ENCODE assay signal across 11 cellular contexts in genomic region chr1:246947255-246947654, GRCh38. TPM values are rescaled to one million over a fixed set of nuclear protein-coding genes. Genes with fewer than 3 reads are reported as not detected.
DNase-seq lines count a peak whose midpoint lies in the region; ATAC-seq and TF ChIP-seq lines count a peak whose summit lies in the region.
"Had no signal": no experiment of that assay in that cellular context is flagged by ENCODE, and none has a peak within 500 bp of the region (broad histone marks: within the 10 kb centered on the region; RNA-seq: fewer than 3 reads in every experiment).

No MANE protein-coding gene starts in this region.

- H3K9me3 Mint-ChIP-seq in endothelial cell (ENCODE audit: unreplicated experiment): no peaks in the 10 kb centered on the region
- H3K9me3 Mint-ChIP-seq: endodermal cell had no signal

- H3K9me3 ChIP-seq in PC-3 (ENCODE audit: low read length) (no peaks in the 10 kb centered on the region), esophagus (ENCODE audit: control insufficient read depth in 2 of 2, insufficient read depth in 1 of 2, low read depth in 1 of 2, low read length in 1 of 2) (no peaks in the 10 kb centered on the region), right lobe of liver (no peaks in the 10 kb centered on the region), stomach smooth muscle (ENCODE audit: control insufficient read depth in 2 of 2, low read length in 2 of 2) (no peaks in the 10 kb centered on the region)
- H3K9me3 ChIP-seq: neutrophil had no signal

- TF ChIP-seq CTCF in PC-3 (conservative IDR thresholded peaks at IDR 0.05; ENCODE audit: low read depth, low read length) (no peak), right lobe of liver (IDR thresholded peaks at IDR 0.05) (no peak), endothelial cell (IDR thresholded peaks at IDR 0.05; ENCODE audit: unreplicated experiment) (no peak)

- H3K27me3 ChIP-seq in PC-3 (ENCODE audit: low read length) (no peaks in the 10 kb centered on the region), esophagus (ENCODE audit: control insufficient read depth in 1 of 2, insufficient read depth in 2 of 2, low read length in 2 of 2) (no peaks in the 10 kb centered on the region), right lobe of liver (no peaks in the 10 kb centered on the region), stomach smooth muscle (ENCODE audit: control insufficient read depth in 1 of 2, insufficient read depth in 2 of 2, low read length in 2 of 2) (no peaks in the 10 kb centered on the region)
- H3K27me3 ChIP-seq: neutrophil had no signal

- H3K79me2 ChIP-seq in PC-3 (ENCODE audit: low read length): no peaks in the 10 kb centered on the region

- POLR2A ChIA-PET in PC-3 (lab: Charles Lee; ENCODE audit: unreplicated experiment): no interaction called here

- no peak overlapping the region for H2AFZ ChIP-seq in PC-3 (ENCODE audit: low read length)

- no peaks in the 10 kb centered on the region for H3F3A ChIP-seq in PC-3 (ENCODE audit: low read length, unreplicated experiment)

- DNase-seq in PC-3 (peak; percentile 20), right lobe of liver (no peak), SHP77 (lab: John Stamatoyannopoulos, UW) (no peak), NCI-H345 (lab: John Stamatoyannopoulos, UW) (no peak), endothelial cell (ENCODE audit: low spot score) (no peak)
- DNase-seq: endodermal cell had no signal

- no TSS peak for BruUV-seq in PC-3 (replicated peaks; lab: Mats Ljungman, UMichigan)

- no peak for TF ChIP-seq POLR2A in right lobe of liver (IDR thresholded peaks at IDR 0.05)

- H3K4me3 ChIP-seq in PC-3 (ENCODE audit: low read length) (no peak overlapping the region), esophagus (ENCODE audit: low read depth in 1 of 2, low read length in 2 of 2) (no peak overlapping the region), right lobe of liver (no peak overlapping the region), stomach smooth muscle (ENCODE audit: low read length in 2 of 2) (no peak overlapping the region)

- H3K4me1 ChIP-seq in PC-3 (ENCODE audit: insufficient read depth, low read length) (no peaks in the 10 kb centered on the region), esophagus (ENCODE audit: control insufficient read depth in 2 of 2, insufficient read depth in 2 of 2, low read length in 1 of 2) (no peaks in the 10 kb centered on the region), right lobe of liver (no peaks in the 10 kb centered on the region), stomach smooth muscle (ENCODE audit: control insufficient read depth, insufficient read depth, low read length) (no peaks in the 10 kb centered on the region)

- H3K9me2 ChIP-seq in PC-3 (replicated peaks; ENCODE audit: low read length): no peaks in the 10 kb centered on the region

- intact Hi-C loops in PC-3 (cut with micrococcal nuclease): no loop called here
- intact Hi-C loops in right lobe of liver (cut with DNase I): no loop called here

- no peak overlapping the region for H3K4me3 Mint-ChIP-seq in endothelial cell (ENCODE audit: unreplicated experiment)
- H3K4me3 Mint-ChIP-seq: endodermal cell; stimulated activated memory B cell treated with anti-CD40 and anti-IgM and Interleukin-4, amounts not matched to agents 10 μg/mL and 1 μg/mL and 100 μg/mL, for 72 hours had no signal

- no peak overlapping the region for H3K27ac Mint-ChIP-seq in endothelial cell (ENCODE audit: unreplicated experiment)
- H3K27ac Mint-ChIP-seq: endodermal cell; stimulated activated memory B cell treated with anti-CD40 and anti-IgM and Interleukin-4, amounts not matched to agents 10 μg/mL and 1 μg/mL and 100 μg/mL, for 72 hours had no signal

- no peaks in the 10 kb centered on the region for H3K36me3 Mint-ChIP-seq in endothelial cell (ENCODE audit: low read depth, unreplicated experiment)
- H3K36me3 Mint-ChIP-seq: stimulated activated memory B cell treated with anti-CD40 and anti-IgM and Interleukin-4, amounts not matched to agents 10 μg/mL and 1 μg/mL and 100 μg/mL, for 72 hours had no signal

- peaks cover 4% of the 10 kb centered on the region for H3K4me1 Mint-ChIP-seq in endothelial cell (ENCODE audit: unreplicated experiment)
- H3K4me1 Mint-ChIP-seq: endodermal cell had no signal

- H3K9ac ChIP-seq in PC-3 (ENCODE audit: low read length): no peak overlapping the region
- no peak overlapping the region for H3K9ac ChIP-seq in stomach smooth muscle (ENCODE audit: low read length in 2 of 2)

- CTCF ChIA-PET in PC-3 (lab: Charles Lee): no interaction called here

- peaks cover 2% of the 10 kb centered on the region for H3K27me3 Mint-ChIP-seq in endothelial cell (ENCODE audit: unreplicated experiment)
- H3K27me3 Mint-ChIP-seq: stimulated activated memory B cell treated with anti-CD40 and anti-IgM and Interleukin-4, amounts not matched to agents 10 μg/mL and 1 μg/mL and 100 μg/mL, for 72 hours had no signal

- H4K20me1 ChIP-seq in PC-3 (ENCODE audit: low read length): no peaks in the 10 kb centered on the region

- no peaks in the 10 kb centered on the region; the same call in 1 of the 2 replicates for H3K36me3 ChIP-seq in PC-3 (ENCODE audit: low read depth, low read length)
- no peaks in the 10 kb centered on the region for H3K36me3 ChIP-seq in esophagus (ENCODE audit: control insufficient read depth in 2 of 2, insufficient read depth in 2 of 2, low read length in 1 of 2)
- no peaks in the 10 kb centered on the region for H3K36me3 ChIP-seq in right lobe of liver
- no peaks in the 10 kb centered on the region for H3K36me3 ChIP-seq in stomach smooth muscle (ENCODE audit: control insufficient read depth in 2 of 2, insufficient read depth in 2 of 2, low read length in 2 of 2)
- H3K36me3 ChIP-seq: neutrophil had no signal

- 80 to 82% methylated on average over 7 of the region's 7 CpGs for WGBS in esophagus, 2 donors
- 64% methylated on average over 5 of the region's 7 CpGs for WGBS in right lobe of liver (ENCODE audit: insufficient coverage, low coverage, low lambda C conversion rate, missing lambda C conversion rate)

- ATAC-seq in PC-3 (no peak; the same call in 1 of the 2 replicates), right lobe of liver (peak; percentile 63 to 90 (median 76)), HG02885 (IDR thresholded peaks at IDR 0.05; ENCODE audit: poor library complexity, unreplicated experiment) (no peak)
- ATAC-seq: stimulated activated memory B cell treated with anti-CD40 and anti-IgM and Interleukin-4, amounts not matched to agents 10 μg/mL and 1 μg/mL and 100 μg/mL, for 72 hours had no signal

- H3K4me2 ChIP-seq in PC-3 (ENCODE audit: low read length): no peak overlapping the region

- no peak overlapping the region for H3K27ac ChIP-seq in PC-3 (ENCODE audit: low read length)
- H3K27ac ChIP-seq in esophagus (ENCODE audit: low read depth in 2 of 2, low read length in 1 of 2): peak overlapping the region; percentile 26 to 54
- H3K27ac ChIP-seq in right lobe of liver: no peak overlapping the region
- peak overlapping the region; percentile 46 for H3K27ac ChIP-seq in stomach smooth muscle (ENCODE audit: low read length)
- H3K27ac ChIP-seq: neutrophil had no signal

RNA-seq across cellular contexts. Expression of gene AHCTF1, which starts 15.5 kb away (rescaled TPM):
- total RNA-seq in PC-3 (2014; rRNA removed): 38.0 and 52.3 TPM in 2 replicates
- 1 to 10 TPM; 5.5 to 7.3 TPM for polyA plus RNA-seq in esophagus
- 10 to 100 TPM; 10.3 to 23.4 (median 14.9) TPM for total RNA-seq in right lobe of liver
- total RNA-seq in endothelial cell (ENCODE audit: unreplicated experiment): 20.2 TPM

Comparison
In these comparisons a context has a peak if more than half of its experiments do, and no peak if none do; other contexts are left out.
1. ATAC-seq: peak in right lobe of liver (4 of 4); none in PC-3 (single experiment) and HG02885 (single experiment).
2. H3K27ac ChIP-seq: peak in esophagus (2 of 2) and stomach smooth muscle (single experiment); none in PC-3 (single experiment) and right lobe of liver (0 of 3).